Comparison of ENCODE assay signal across 14 cellular contexts in the genomic region with DNA sequence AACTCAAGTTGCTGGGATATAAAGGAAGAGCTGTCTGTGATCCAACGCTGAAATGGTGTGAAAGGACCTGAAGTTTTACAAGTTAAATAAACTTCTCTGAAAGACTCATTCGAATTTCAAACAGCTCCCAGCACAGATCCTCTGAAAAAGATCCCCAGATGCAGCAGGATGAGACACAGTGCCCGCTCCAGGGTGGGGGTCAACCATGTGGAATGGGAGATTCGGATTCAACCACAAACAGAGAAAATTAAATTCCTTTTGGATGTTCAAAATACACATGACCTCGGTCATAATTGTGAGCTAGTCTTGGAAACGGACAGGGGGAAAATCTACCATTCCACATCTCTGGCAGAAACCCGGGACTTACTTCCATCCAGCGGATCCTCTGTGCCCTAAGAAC.
A peak's percentile ranks its signal among the peaks of the same experiment; 100 is the strongest.
DNase-seq lines count a peak whose midpoint lies in the region; TF ChIP-seq lines count a peak whose summit lies in the region.
"Had no signal": no experiment of that assay in that cellular context is flagged by ENCODE, and none has a peak within 500 bp of the region (broad histone marks: within the 10 kb centered on the region; RNA-seq: fewer than 3 reads in every experiment).

No MANE protein-coding gene starts in this region.

- H3K27ac ChIP-seq in mesenchymal stem cell (ENCODE audit: low read length, poor library complexity, severe bottlenecking) (peak overlapping the region; percentile 39), vagina (peak overlapping the region; percentile 82)
- H3K27ac ChIP-seq: parathyroid adenoma had no signal

- no peak overlapping the region for H3K14ac ChIP-seq in mesenchymal stem cell (ENCODE audit: low read length in 2 of 2)

- no peak overlapping the region for H2BK15ac ChIP-seq in mesenchymal stem cell (ENCODE audit: low read depth, poor library complexity, severe bottlenecking)

- H3K4me1 Mint-ChIP-seq in activated naive CD4-positive, alpha-beta T cell treated with anti-CD3 and anti-CD28 coated beads, Interleukin-2, amount 50 U/mL, for 24 hours = peaks cover 33% of the 10 kb centered on the region

- H2AFZ ChIP-seq in mesenchymal stem cell (ENCODE audit: low read depth, low read length) = no peak overlapping the region
- H2AFZ ChIP-seq: parathyroid adenoma had no signal

- H3K4me1 ChIP-seq in mesenchymal stem cell (ENCODE audit: control insufficient read depth, insufficient read depth, low read depth, low read length) (peaks cover 30% of the 10 kb centered on the region), vagina (peaks cover 62% of the 10 kb centered on the region)

- in situ Hi-C loops in astrocyte of the spinal cord (cut with HindIII; ENCODE audit: low sequenced_read_pairs) = no loop called here

- no peak overlapping the region for H2BK5ac ChIP-seq in mesenchymal stem cell (ENCODE audit: low read depth, low read length, poor library complexity, severe bottlenecking)

- no peaks in the 10 kb centered on the region for H3K27me3 Mint-ChIP-seq in activated naive CD4-positive, alpha-beta T cell treated with anti-CD3 and anti-CD28 coated beads, Interleukin-2, amount 50 U/mL, for 24 hours

- H3K36me3 ChIP-seq in mesenchymal stem cell (ENCODE audit: control insufficient read depth in 1 of 2, insufficient read depth in 2 of 2, low read depth in 1 of 2, low read length in 2 of 2) (no peaks in the 10 kb centered on the region), vagina (no peaks in the 10 kb centered on the region)
- H3K36me3 ChIP-seq: tibial artery had no signal

- 62% methylated on average over 7 of the region's 8 CpGs for WGBS in mesenchymal stem cell

- no peaks in the 10 kb centered on the region for H3K9me3 Mint-ChIP-seq in activated naive CD4-positive, alpha-beta T cell treated with anti-CD3 and anti-CD28 coated beads, Interleukin-2, amount 50 U/mL, for 24 hours

- no peak for TF ChIP-seq CTCF in astrocyte of the spinal cord (IDR thresholded peaks at IDR 0.05; ENCODE audit: low read depth, low read length)
- no peak for TF ChIP-seq CTCF in vagina (IDR thresholded peaks at IDR 0.05)

- peaks cover under 1% of the 10 kb centered on the region for H3K36me3 Mint-ChIP-seq in activated naive CD4-positive, alpha-beta T cell treated with anti-CD3 and anti-CD28 coated beads, Interleukin-2, amount 50 U/mL, for 24 hours

- H3K18ac ChIP-seq in mesenchymal stem cell (ENCODE audit: low read depth in 1 of 2, low read length in 2 of 2) = no peak overlapping the region

- H4K8ac ChIP-seq in mesenchymal stem cell (ENCODE audit: low read length) = no peak overlapping the region

- no peak for TF ChIP-seq POLR2A in vagina (IDR thresholded peaks at IDR 0.05)

- no peaks in the 10 kb centered on the region for H3K79me1 ChIP-seq in mesenchymal stem cell (replicated peaks; ENCODE audit: low read length, poor library complexity, severe bottlenecking)

- H3K9me3 ChIP-seq in mesenchymal stem cell (ENCODE audit: control insufficient read depth, low read length) (no peaks in the 10 kb centered on the region), vagina (no peaks in the 10 kb centered on the region)
- H3K9me3 ChIP-seq: tibial artery had no signal

- no peak overlapping the region for H3K4me2 ChIP-seq in mesenchymal stem cell (ENCODE audit: low read length, poor library complexity, severe bottlenecking)

- no peak overlapping the region for H3K9ac ChIP-seq in mesenchymal stem cell (ENCODE audit: low read length)
- H3K9ac ChIP-seq: parathyroid adenoma had no signal

- H2AK5ac ChIP-seq in mesenchymal stem cell (ENCODE audit: low read length, severe bottlenecking) = no peak overlapping the region

- H2BK120ac ChIP-seq in mesenchymal stem cell (ENCODE audit: low read depth, low read length) = peak overlapping the region; percentile 50

- H3K27ac Mint-ChIP-seq in activated naive CD4-positive, alpha-beta T cell treated with anti-CD3 and anti-CD28 coated beads, Interleukin-2, amount 50 U/mL, for 24 hours = peak overlapping the region; percentile 95

- DNase-seq in activated naive CD4-positive, alpha-beta T cell (lab: John Stamatoyannopoulos, UW) = no peak
- DNase-seq in astrocyte of the spinal cord (ENCODE audit: low read depth, low spot score) (peak; percentile 62), mesenchymal stem cell (no peak), vagina (ENCODE audit: extremely low spot score in 2 of 2) (no peak), NCI-H524 (lab: John Stamatoyannopoulos, UW) (no peak), NCI-H526 treated with DMSO at 0.1 percent for 48 hours (lab: John Stamatoyannopoulos, UW) (no peak), GDM1 (lab: John Stamatoyannopoulos, UW) (no peak)
- DNase-seq: activated CD4-positive, CD25-positive, alpha-beta regulatory T cell; activated T-cell treated with anti-CD3 and anti-CD28 coated beads for 4 hours; DMS153; NCI-H2081; tibial artery had no signal

- H3K4me3 Mint-ChIP-seq in activated naive CD4-positive, alpha-beta T cell treated with anti-CD3 and anti-CD28 coated beads, Interleukin-2, amount 50 U/mL, for 24 hours = no peak overlapping the region

- H4K91ac ChIP-seq in mesenchymal stem cell (ENCODE audit: low read length) = no peak overlapping the region

- no peak overlapping the region for H3K4ac ChIP-seq in mesenchymal stem cell (ENCODE audit: low read depth in 1 of 2, low read length in 2 of 2)

- intact Hi-C loops in vagina (cut with DNase I) = loop anchor here (5.0 to 10.0 kb wide), 2 partner anchors 122 to 295 kb away; no protein-coding TSS in a partner anchor

- H3K4me3 ChIP-seq in astrocyte of the spinal cord (ENCODE audit: low read depth, low read length) = no peak overlapping the region
- no peak overlapping the region for H3K4me3 ChIP-seq in mesenchymal stem cell (ENCODE audit: insufficient read depth in 1 of 2, low read depth in 1 of 2, low read length in 2 of 2)
- no peak overlapping the region for H3K4me3 ChIP-seq in vagina
- H3K4me3 ChIP-seq: tibial artery had no signal

- H3K27me3 ChIP-seq in mesenchymal stem cell (ENCODE audit: control insufficient read depth in 1 of 2, insufficient read depth in 1 of 2, low read length in 2 of 2) (peaks cover 3 to 19% of the 10 kb centered on the region in 2 experiments), vagina (no peaks in the 10 kb centered on the region)
- H3K27me3 ChIP-seq: tibial artery had no signal

- H3K23ac ChIP-seq in mesenchymal stem cell (ENCODE audit: low read length in 2 of 2) = no peak overlapping the region

- H2BK12ac ChIP-seq in mesenchymal stem cell (ENCODE audit: low read length in 2 of 2) = peak overlapping the region in 1 of 2 experiments; percentile 93
